In the genomic region with DNA sequence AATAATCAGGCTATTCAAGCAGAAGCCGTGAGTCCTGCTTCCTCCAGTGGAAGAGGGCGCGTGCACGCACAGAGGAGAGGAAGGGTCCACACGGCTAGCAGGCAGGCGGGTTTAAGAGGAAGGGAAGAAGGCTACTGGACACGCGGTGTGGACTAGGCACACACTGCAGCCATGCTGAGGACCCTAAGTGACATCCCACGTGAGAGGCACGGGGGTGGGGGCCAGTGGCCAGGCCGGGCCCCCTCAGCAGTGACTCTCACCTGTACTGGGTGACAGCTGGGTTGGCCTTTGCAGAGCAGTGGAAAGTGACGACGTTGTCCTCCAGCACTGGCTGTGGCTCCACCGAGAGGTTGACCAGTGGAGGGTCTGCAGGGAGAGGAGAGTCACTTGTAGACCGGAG, we compare ENCODE assay signal across 21 cellular contexts.
DNase-seq lines count a peak whose midpoint lies in the region; ATAC-seq and TF ChIP-seq lines count a peak whose summit lies in the region.
"Had no signal": no experiment of that assay in that cellular context is flagged by ENCODE, and none has a peak within 500 bp of the region (broad histone marks: within the 10 kb centered on the region; RNA-seq: fewer than 3 reads in every experiment).

No MANE protein-coding gene starts in this region.

- no peak overlapping the region for H3K23ac ChIP-seq in IMR-90 (ENCODE audit: low read depth, low read length)

- BruUV-seq in IMR-90 (replicated peaks; lab: Mats Ljungman, UMichigan) = no TSS peak

- peaks cover 4 to 8% of the 10 kb centered on the region in 2 donors for H3K9me3 Mint-ChIP-seq in stimulated activated naive CD8-positive, alpha-beta T cell treated with anti-CD3 and anti-CD28 coated beads, Interleukin-15, amount 100 ng/mL, for 72 hours
- peaks cover 4% of the 10 kb centered on the region for H3K9me3 Mint-ChIP-seq in neural crest cell
- H3K9me3 Mint-ChIP-seq: CD4-positive, alpha-beta T cell; CD8-positive, alpha-beta memory T cell had no signal

- no peak overlapping the region for H3K56ac ChIP-seq in IMR-90 (ENCODE audit: extremely low read depth, insufficient read depth, low read length)

- H3K14ac ChIP-seq in IMR-90 (replicated peaks; ENCODE audit: low read depth, low read length) = no peak overlapping the region

- H2BK5ac ChIP-seq in IMR-90 (ENCODE audit: low read depth, low read length, poor library complexity, severe bottlenecking) = no peak overlapping the region

- no peak overlapping the region for H3K18ac ChIP-seq in IMR-90 (ENCODE audit: low read depth, low read length)

- DNase-seq in stimulated activated naive CD8-positive, alpha-beta T cell treated with anti-CD3 and anti-CD28 coated beads, Interleukin-15, amount 100 ng/mL, for 72 hours = no peak
- DNase-seq in stimulated activated naive CD8-positive, alpha-beta T cell treated with anti-CD3 and anti-CD28 coated beads, Interleukin-15, Interleukin-2, amounts not matched to agents 100 U/mL and 50 U/mL, for 24 hours = no peak
- DNase-seq in IMR-90 (no peak), neural crest cell (ENCODE audit: low read depth, low spot score) (no peak), suprapubic skin (ENCODE audit: low spot score in 2 of 2) (no peak)
- no peak for DNase-seq in stimulated activated CD4-positive, alpha-beta T cell treated with anti-CD3 and anti-CD28 coated beads, Interleukin-2, amount 100 ng/mL, for 24 hours
- DNase-seq: 8988T; ACHN; AML-193; BE2C; CD4-positive, alpha-beta T cell; CD8-positive, alpha-beta memory T cell; DMS153; DND-41; GOT3; H7; HCEC 1CT had no signal

- CTCF ChIA-PET in IMR-90 (lab: Yijun Ruan, JAX) = no interaction called here

- no peak for TF ChIP-seq EP300 in suprapubic skin (IDR thresholded peaks at IDR 0.05)

- H4K5ac ChIP-seq in IMR-90 (ENCODE audit: low read depth, low read length) = no peak overlapping the region

- H3K36me3 ChIP-seq in IMR-90 (ENCODE audit: control insufficient read depth, insufficient read depth, low read length) (no peaks in the 10 kb centered on the region), suprapubic skin (no peaks in the 10 kb centered on the region)
- H3K36me3 ChIP-seq: BE2C had no signal

- in situ Hi-C loops in IMR-90 (cut with MboI; ENCODE audit: low sequenced_read_pairs) = no loop called here

- no peak for TF ChIP-seq RAD21 in IMR-90 (IDR thresholded peaks at IDR 0.05; ENCODE audit: low read length)

- peaks cover 5% of the 10 kb centered on the region; the same call in 1 of the 2 replicates for H3K27me3 ChIP-seq in IMR-90 (ENCODE audit: control insufficient read depth, insufficient read depth, low read length)
- peaks cover 3% of the 10 kb centered on the region for H3K27me3 ChIP-seq in suprapubic skin
- H3K27me3 ChIP-seq: BE2C had no signal

- H3K4ac ChIP-seq in IMR-90 (ENCODE audit: low read depth, low read length) = no peak overlapping the region

- H2BK15ac ChIP-seq in IMR-90 (ENCODE audit: low read depth, low read length) = no peak overlapping the region

- no peaks in the 10 kb centered on the region for H3K27me3 Mint-ChIP-seq in stimulated activated naive CD8-positive, alpha-beta T cell treated with anti-CD3 and anti-CD28 coated beads, Interleukin-15, amount 100 ng/mL, for 72 hours
- H3K27me3 Mint-ChIP-seq in neural crest cell (ENCODE audit: low read depth) = no peaks in the 10 kb centered on the region
- H3K27me3 Mint-ChIP-seq: CD4-positive, alpha-beta T cell had no signal

- TF ChIP-seq CTCF in IMR-90 (conservative IDR thresholded peaks at IDR 0.05; ENCODE audit: low read depth, low read length) = no peak
- no peak for TF ChIP-seq CTCF in neural crest cell (conservative IDR thresholded peaks at IDR 0.05)
- TF ChIP-seq CTCF in suprapubic skin (IDR thresholded peaks at IDR 0.05) = no peak

- no peaks in the 10 kb centered on the region for H3K9me3 ChIP-seq in IMR-90 (ENCODE audit: control insufficient read depth, insufficient read depth, low read length)
- H3K9me3 ChIP-seq in suprapubic skin = no peaks in the 10 kb centered on the region
- H3K9me3 ChIP-seq: A549, BE2C had no signal

- peaks cover 5% of the 10 kb centered on the region for H3K9me1 ChIP-seq in IMR-90 (ENCODE audit: insufficient read depth, low read length)

- intact Hi-C loops in IMR-90 (cut with micrococcal nuclease) = no loop called here

- POLR2A ChIA-PET in IMR-90 (lab: Charles Lee; ENCODE audit: unreplicated experiment) = no interaction called here

- no peak overlapping the region for H2BK20ac ChIP-seq in IMR-90 (ENCODE audit: low read depth, low read length)

- peak; percentile 11 for ATAC-seq in stimulated activated naive CD8-positive, alpha-beta T cell treated with anti-CD3 and anti-CD28 coated beads, Interleukin-15, amount 100 ng/mL, for 72 hours
- no peak for ATAC-seq in stimulated activated naive CD8-positive, alpha-beta T cell treated with anti-CD3 and anti-CD28 coated beads, Interleukin-15, Interleukin-2, amounts not matched to agents 100 U/mL and 50 U/mL, for 24 hours
- ATAC-seq in IMR-90 (ENCODE audit: low read depth) = no peak
- ATAC-seq in HG03354 (IDR thresholded peaks at IDR 0.05; ENCODE audit: poor library complexity, severe bottlenecking, unreplicated experiment) = no peak
- ATAC-seq in activated CD4-positive, CD25-positive, alpha-beta regulatory T cell treated with anti-CD3 and anti-CD28 coated beads, Interleukin-2, amount 50 U/mL, for 24 hours = no peak
- ATAC-seq: A549 had no signal

- H2AFZ ChIP-seq in IMR-90 (replicated peaks; ENCODE audit: low read length, poor library complexity) = peak overlapping the region; percentile 10

- peaks cover 2% of the 10 kb centered on the region; the same call in 1 of the 2 replicates for H3K4me1 ChIP-seq in IMR-90 (ENCODE audit: control insufficient read depth, insufficient read depth, low read length)
- peaks cover 26% of the 10 kb centered on the region for H3K4me1 ChIP-seq in suprapubic skin
- H3K4me1 ChIP-seq: A549, BE2C had no signal

- H3K4me2 ChIP-seq in IMR-90 (ENCODE audit: low read depth, low read length) = no peak overlapping the region
- H3K4me2 ChIP-seq: A549 had no signal

- H2AK9ac ChIP-seq in IMR-90 (replicated peaks; ENCODE audit: low read depth, low read length, poor library complexity) = no peak overlapping the region

- H2BK120ac ChIP-seq in IMR-90 (ENCODE audit: low read depth, low read length) = no peak overlapping the region

- no peaks in the 10 kb centered on the region for H3K4me1 Mint-ChIP-seq in stimulated activated naive CD8-positive, alpha-beta T cell treated with anti-CD3 and anti-CD28 coated beads, Interleukin-15, amount 100 ng/mL, for 72 hours
- peaks cover 19% of the 10 kb centered on the region for H3K4me1 Mint-ChIP-seq in neural crest cell
- H3K4me1 Mint-ChIP-seq: CD8-positive, alpha-beta memory T cell had no signal

- TF ChIP-seq POLR2A in IMR-90 (IDR thresholded peaks at IDR 0.05; ENCODE audit: low read depth, low read length) = no peak
- no peak for TF ChIP-seq POLR2A in suprapubic skin (IDR thresholded peaks at IDR 0.05)

- no peak overlapping the region for H3K9ac ChIP-seq in IMR-90 (ENCODE audit: low read depth, low read length)

- H3K27ac Mint-ChIP-seq in stimulated activated naive CD8-positive, alpha-beta T cell treated with anti-CD3 and anti-CD28 coated beads, Interleukin-15, amount 100 ng/mL, for 72 hours = no peak overlapping the region
- H3K27ac Mint-ChIP-seq in neural crest cell (ENCODE audit: unreplicated experiment) = peak overlapping the region; percentile 24
- H3K27ac Mint-ChIP-seq: CD14-positive monocyte; CD4-positive, alpha-beta T cell; CD8-positive, alpha-beta memory T cell had no signal

- no peak overlapping the region for H4K91ac ChIP-seq in IMR-90 (ENCODE audit: insufficient read depth, low read depth, low read length)

- no peaks in the 10 kb centered on the region for H3K36me3 Mint-ChIP-seq in neural crest cell (ENCODE audit: low read depth)
- H3K36me3 Mint-ChIP-seq: CD14-positive monocyte; CD8-positive, alpha-beta memory T cell had no signal

- H2AK5ac ChIP-seq in IMR-90 (ENCODE audit: low read depth, low read length) = no peak overlapping the region

- H3K27ac ChIP-seq in IMR-90 (ENCODE audit: insufficient read depth, low read length) (no peak overlapping the region), suprapubic skin (peak overlapping the region; percentile 43)
- H3K27ac ChIP-seq: A549 had no signal

- no peak overlapping the region for H4K8ac ChIP-seq in IMR-90 (ENCODE audit: low read depth in 2 of 2, low read length in 2 of 2)

- WGBS in IMR-90 (ENCODE audit: extremely low coverage in 2 of 2, insufficient read length in 1 of 2), 2 experiments = 95% methylated on average over 4 of the region's 15 CpGs; no CpG with 5 or more reads in 1 of the 2 experiments
- 91% methylated on average over 15 of the region's 15 CpGs for WGBS in suprapubic skin

- 0 out of 2 replicates have a peak, but pooled peaks cover 5% of the 10 kb centered on the region for H4K20me1 ChIP-seq in IMR-90 (ENCODE audit: insufficient read depth, low read length)

- no peaks in the 10 kb centered on the region for H3K79me1 ChIP-seq in IMR-90 (ENCODE audit: low read depth in 1 of 2, low read length in 2 of 2)

- dilution Hi-C loops in IMR-90 (cut with HindIII; ENCODE audit: low sequenced_read_pairs, unreplicated experiment) = no loop called here

- no peak overlapping the region for H3K4me3 Mint-ChIP-seq in stimulated activated naive CD8-positive, alpha-beta T cell treated with anti-CD3 and anti-CD28 coated beads, Interleukin-15, amount 100 ng/mL, for 72 hours
- no peak overlapping the region for H3K4me3 Mint-ChIP-seq in neural crest cell
- H3K4me3 Mint-ChIP-seq: CD14-positive monocyte; CD4-positive, alpha-beta T cell; CD8-positive, alpha-beta memory T cell had no signal

- H3K4me3 ChIP-seq in IMR-90 (ENCODE audit: insufficient read depth, low read depth, low read length) = no peak overlapping the region
- no peak overlapping the region for H3K4me3 ChIP-seq in suprapubic skin
- H3K4me3 ChIP-seq: A549 had no signal

TF ChIP-seq in IMR-90, 13 proteins besides CTCF, POLR2A, EP300 and RAD21:
- TF ChIP-seq BHLHE40 (IDR thresholded peaks at IDR 0.05; ENCODE audit: low read depth, low read length) (no peak), CHD1 (IDR thresholded peaks at IDR 0.05; ENCODE audit: low read depth, low read length) (no peak), MAZ (IDR thresholded peaks at IDR 0.05; ENCODE audit: borderline replicate concordance, low read depth, low read length) (no peak), FOS (IDR thresholded peaks at IDR 0.05; ENCODE audit: low read depth, low read length) (no peak), SMC3 (IDR thresholded peaks at IDR 0.05; ENCODE audit: low read depth, low read length) (no peak)
- TF ChIP-seq, protein P1, sequence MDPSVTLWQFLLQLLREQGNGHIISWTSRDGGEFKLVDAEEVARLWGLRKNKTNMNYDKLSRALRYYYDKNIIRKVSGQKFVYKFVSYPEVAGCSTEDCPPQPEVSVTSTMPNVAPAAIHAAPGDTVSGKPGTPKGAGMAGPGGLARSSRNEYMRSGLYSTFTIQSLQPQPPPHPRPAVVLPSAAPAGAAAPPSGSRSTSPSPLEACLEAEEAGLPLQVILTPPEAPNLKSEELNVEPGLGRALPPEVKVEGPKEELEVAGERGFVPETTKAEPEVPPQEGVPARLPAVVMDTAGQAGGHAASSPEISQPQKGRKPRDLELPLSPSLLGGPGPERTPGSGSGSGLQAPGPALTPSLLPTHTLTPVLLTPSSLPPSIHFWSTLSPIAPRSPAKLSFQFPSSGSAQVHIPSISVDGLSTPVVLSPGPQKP (IDR thresholded peaks at IDR 0.05; ENCODE audit: borderline replicate concordance, low read depth, low read length) = no peak
TF ChIP-seq in IMR-90: peak in this region for 0.
